8 cellular contexts compared by ENCODE assay signal in the genomic region with DNA sequence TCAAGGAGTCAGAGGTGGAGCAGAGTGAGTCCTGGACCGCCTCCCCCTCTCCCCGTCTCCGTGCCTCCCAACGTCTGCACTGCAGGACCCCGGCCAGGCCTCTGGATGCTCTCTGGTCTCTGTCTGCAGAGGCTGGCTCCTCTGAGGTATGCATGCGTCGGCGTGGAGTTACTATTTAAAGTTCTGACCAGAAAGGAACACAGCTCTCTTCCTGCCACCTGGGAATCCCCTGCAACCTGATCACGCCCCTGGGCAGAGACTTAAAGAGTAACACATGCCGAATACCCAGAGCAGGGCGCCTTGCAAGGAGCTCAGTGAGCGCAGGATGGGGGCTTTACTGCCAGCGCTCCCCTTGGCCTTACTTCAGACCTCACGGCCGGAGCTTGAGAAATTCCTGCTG. TPM values are rescaled to one million over a fixed set of nuclear protein-coding genes. Genes with fewer than 3 reads are reported as not detected.
A peak's percentile ranks its signal among the peaks of the same experiment; 100 is the strongest.
DNase-seq lines count a peak whose midpoint lies in the region; ATAC-seq and TF ChIP-seq lines count a peak whose summit lies in the region.

No MANE protein-coding gene starts in this region.

- POLR2A ChIA-PET in AG04450 (lab: Yijun Ruan, JAX): interaction anchor here (0.6 to 1.4 kb wide), 2 partner anchors 16 to 144 kb away, joined by 3 read pairs; partner anchors contain the start of gene ANXA6

- no peaks in the 10 kb centered on the region for H3K27me3 ChIP-seq in AG04450 (ENCODE audit: control insufficient read depth, insufficient read depth, low read length)

- DNase-seq in AG04450 (ENCODE audit: low read depth, low spot score): no peak
- peak; percentile 78 for DNase-seq in GM20000 (ENCODE audit: low spot score)
- peak; percentile 86 for DNase-seq in activated effector memory CD4-positive, alpha-beta T cell treated with anti-CD3 and anti-CD28 coated beads, Interleukin-2, amount 50 U/mL, for 16 hours
- peak; percentile 39 for DNase-seq in kidney tubule cell (ENCODE audit: low spot score)
- no peak for DNase-seq in type B pancreatic cell (ENCODE audit: extremely low spot score, unreplicated experiment)
- DNase-seq in cerebellar nuclear complex (lab: John Stamatoyannopoulos, UW): no peak
- no peak for DNase-seq in SKM-1 (lab: John Stamatoyannopoulos, UW; ENCODE audit: unreplicated experiment)

- no peak overlapping the region for H3K4me3 Mint-ChIP-seq in type B pancreatic cell

- CTCF ChIA-PET in AG04450 (lab: Charles Lee): interaction anchor here (1.6 to 4.4 kb wide), 5 partner anchors 15 to 93 kb away, joined by 5 to 30 read pairs (median 9); no protein-coding TSS in a partner anchor

- H3K27me3 Mint-ChIP-seq in type B pancreatic cell: no peaks in the 10 kb centered on the region

- H3K27ac ChIP-seq in AG04450 (ENCODE audit: low read depth, low read length): peak overlapping the region; percentile 39

- H3K9me3 Mint-ChIP-seq in type B pancreatic cell: no peaks in the 10 kb centered on the region

- peak overlapping the region; percentile 50 for H3K27ac Mint-ChIP-seq in type B pancreatic cell

- peaks cover 29% of the 10 kb centered on the region for H3K36me3 Mint-ChIP-seq in type B pancreatic cell

- no peaks in the 10 kb centered on the region for H3K9me3 ChIP-seq in AG04450 (ENCODE audit: control insufficient read depth, insufficient read depth, low read length)

- H3K4me1 Mint-ChIP-seq in type B pancreatic cell (ENCODE audit: unreplicated experiment): peaks cover 28% of the 10 kb centered on the region

- peak; percentile 77 for ATAC-seq in HG03558 (IDR thresholded peaks at IDR 0.05; ENCODE audit: extremely low read depth, unreplicated experiment)

- no peak overlapping the region for H3K4me3 ChIP-seq in AG04450 (ENCODE audit: low read depth, low read length)

- no peak for TF ChIP-seq CTCF in AG04450 (IDR thresholded peaks at IDR 0.05; ENCODE audit: low read depth, low read length)
- TF ChIP-seq CTCF in GM20000 (IDR thresholded peaks at IDR 0.05; ENCODE audit: extremely low read depth, missing control alignments): no peak
- TF ChIP-seq CTCF in type B pancreatic cell (conservative IDR thresholded peaks at IDR 0.05): no peak

RNA-seq across cellular contexts. Expression of gene ANXA6, which starts 16.0 kb away (rescaled TPM):
- polyA plus RNA-seq in AG04450 (2011; rRNA removed): 502 and 538 TPM in 2 replicates
- 630 and 737 TPM in 2 replicates for polyA minus RNA-seq in AG04450 (2011; rRNA and poly(A)+ RNA removed)
- total RNA-seq in type B pancreatic cell (ENCODE audit: low replicate concordance): 42.8 and 200 TPM in 2 replicates

Comparison
In these comparisons a context has a peak if more than half of its experiments do, and no peak if none do; other contexts are left out.
1. DNase-seq: peak in GM20000 (single experiment), activated effector memory CD4-positive, alpha-beta T cell treated with anti-CD3 and anti-CD28 coated beads, Interleukin-2, amount 50 U/mL, for 16 hours (single experiment) and kidney tubule cell (single experiment); none in AG04450 (single experiment), type B pancreatic cell (single experiment), cerebellar nuclear complex (0 of 2) and SKM-1 (single experiment).